Comparison of ENCODE assay signal across 8 cellular contexts in genomic region chr17:5584383-5584951, GRCh38. TPM values are rescaled to one million over a fixed set of nuclear protein-coding genes. Genes with fewer than 3 reads are reported as not detected.
DNase-seq lines count a peak whose midpoint lies in the region; ATAC-seq and TF ChIP-seq lines count a peak whose summit lies in the region.

Gene NLRP1 (minus strand): TSS chr17:5584509. CDS start chr17:5583957, 552 bp downstream.

- WGBS in adipose tissue, 3 donors, result 11 to 44% (median 19%) methylated on average over 11 of the region's 11 CpGs

- no peak for TF ChIP-seq CTCF in CD4-positive, alpha-beta T cell (IDR thresholded peaks at IDR 0.05)

- CTCF ChIA-PET in CD4-positive, alpha-beta T cell (lab: Charles Lee), result interaction anchor here (1.4 kb wide), 1 partner anchor 851 kb away, joined by 3 read pairs; the partner anchor contains the start of gene AIPL1
- CTCF ChIA-PET in T-cell (lab: Charles Lee), result interaction anchor here in 1 of 2 donors (0.8 to 1.1 kb wide), 2 partner anchors 18 to 852 kb away, joined by 3 read pairs; no protein-coding TSS in a partner anchor

- H3K27ac Mint-ChIP-seq in CD4-positive, alpha-beta T cell, result peak within 1 kb of the TSS; percentile 98
- H3K27ac Mint-ChIP-seq in T-cell, result peak within 1 kb of the TSS; percentile 98 to 99

- H3K36me3 Mint-ChIP-seq in CD4-positive, alpha-beta T cell (ENCODE audit: low read depth), result peaks cover 50% of the 10 kb centered on the region
- peaks cover 34% of the 10 kb centered on the region for H3K36me3 Mint-ChIP-seq in T-cell

- intact Hi-C loops in CD4-positive, alpha-beta T cell (cut with DNase I, micrococcal nuclease), result loop anchor here (5.0 to 10.0 kb wide), 3 partner anchors 97 to 1420 kb away; partner anchors contain the start of genes C17orf100 (in 2 of the 2), MED31 (in 2 of the 2), DERL2 (in 1 of the 2) and MIS12 (in 1 of the 2)
- intact Hi-C loops in left ventricle myocardium superior (cut with micrococcal nuclease), result no loop called here

- peak; percentile 87 to 96 (median 94) for DNase-seq in CD4-positive, alpha-beta T cell
- DNase-seq in T-cell (peak; percentile 87 to 98 (median 95)), left ventricle myocardium superior (peak; percentile 90), skeletal muscle cell (ENCODE audit: low read depth) (peak; percentile 76), NCI-H1417 treated with DMSO at 0.1 percent for 48 hours (lab: John Stamatoyannopoulos, UW) (no peak)

- H3K4me1 Mint-ChIP-seq in CD4-positive, alpha-beta T cell (ENCODE audit: low read depth), result peaks cover 75% of the 10 kb centered on the region
- H3K4me1 Mint-ChIP-seq in T-cell, result peaks cover 69 to 74% (median 74%) of the 10 kb centered on the region in 3 donors

- no peaks in the 10 kb centered on the region for H3K27me3 ChIP-seq in CD4-positive, alpha-beta T cell (ENCODE audit: control insufficient read depth, insufficient read depth, low read length)

- H3K4me3 Mint-ChIP-seq in CD4-positive, alpha-beta T cell, result peak within 1 kb of the TSS; percentile 93
- peak within 1 kb of the TSS; percentile 96 to 98 (median 97) for H3K4me3 Mint-ChIP-seq in T-cell

- ATAC-seq in CD4-positive, alpha-beta T cell (ENCODE audit: poor library complexity), result peak; percentile 92
- peak; percentile 91 for ATAC-seq in GM19438 (IDR thresholded peaks at IDR 0.05; ENCODE audit: low read depth, unreplicated experiment)
- ATAC-seq in HG03575 (IDR thresholded peaks at IDR 0.05; ENCODE audit: extremely low read depth, insufficient number of reproducible peaks, low FRiP score, unreplicated experiment), result peak; percentile 49
- peak; percentile 92 to 94 (median 92) for ATAC-seq in T-cell (replicated peaks in 1 of 4)
- peak; percentile 96 for ATAC-seq in left ventricle myocardium superior

- H3K27me3 Mint-ChIP-seq in CD4-positive, alpha-beta T cell, result no peaks in the 10 kb centered on the region
- no peaks in the 10 kb centered on the region for H3K27me3 Mint-ChIP-seq in T-cell

- H3K9me3 ChIP-seq in CD4-positive, alpha-beta T cell (ENCODE audit: control insufficient read depth, low read length), result no peaks in the 10 kb centered on the region

- H3K27ac ChIP-seq in CD4-positive, alpha-beta T cell (ENCODE audit: low read depth, low read length), result peak within 1 kb of the TSS; percentile 92
- peak within 1 kb of the TSS; percentile 28 for H3K27ac ChIP-seq in adipose tissue (ENCODE audit: low read depth, low read length)

- no peaks in the 10 kb centered on the region for H3K9me3 Mint-ChIP-seq in CD4-positive, alpha-beta T cell
- no peaks in the 10 kb centered on the region for H3K9me3 Mint-ChIP-seq in T-cell

- peak within 1 kb of the TSS; percentile 49 for H3K4me3 ChIP-seq in skeletal muscle cell (ENCODE audit: low read depth, low read length)

- POLR2A ChIA-PET in CD4-positive, alpha-beta T cell (lab: Charles Lee), result interaction anchor here (0.8 to 2.1 kb wide), 12 partner anchors 10 to 1428 kb away, joined by 3 to 9 read pairs (median 4); partner anchors contain the start of genes C1QBP, DERL2 and MIS12
- POLR2A ChIA-PET in T-cell (lab: Charles Lee), result interaction anchor here (0.5 to 0.6 kb wide), 4 partner anchors 26 to 1899 kb away, joined by 3 to 5 read pairs (median 3); no protein-coding TSS in a partner anchor

RNA-seq across cellular contexts. Expression of gene NLRP1, which starts in this region (rescaled TPM):
- 100 to 1,000 TPM; 254 to 258 TPM for total RNA-seq in CD4-positive, alpha-beta T cell
- total RNA-seq in T-cell (100 to 1,000 TPM; 233 to 317 (median 243) TPM), left ventricle myocardium superior (8.4 TPM)
- 10 to 100 TPM in 2 of 3 donors, 1 to 10 TPM in 1; 6.2 to 60.8 (median 15.1) TPM for polyA plus RNA-seq in adipose tissue

Comparison
In these comparisons a context has a peak if more than half of its experiments do, and no peak if none do; other contexts are left out.
1. RNA of gene NLRP1 (total RNA-seq): 254 to 258 TPM in CD4-positive, alpha-beta T cell and 233 to 317 TPM in T-cell; 8.4 TPM in left ventricle myocardium superior (single experiment); every median in the first group is over 10 times any median in the second.
2. Peak in every context shown above with its lines, with median percentiles within 50 percentile points of each other: ATAC-seq.